Comparison of ENCODE assay signal across 10 cellular contexts in genomic region chr16:1708083-1708767, GRCh38. TPM values are rescaled to one million over a fixed set of nuclear protein-coding genes. Genes with fewer than 3 reads are reported as not detected.
DNase-seq lines count a peak whose midpoint lies in the region; ATAC-seq, FAIRE-seq and TF ChIP-seq lines count a peak whose summit lies in the region.
"Had no signal": no experiment of that assay in that cellular context is flagged by ENCODE, and none has a peak within 500 bp of the region (broad histone marks: within the 10 kb centered on the region; RNA-seq: fewer than 3 reads in every experiment).

No MANE protein-coding gene starts in this region.

- H2AFZ ChIP-seq in Loucy (ENCODE audit: low read length) (no peak overlapping the region), mammary epithelial cell (ENCODE audit: low read depth, low read length) (no peak overlapping the region)

- no peak for TF ChIP-seq CTCF in Loucy (conservative IDR thresholded peaks at IDR 0.05; ENCODE audit: low read length)
- no peak for TF ChIP-seq CTCF in mammary epithelial cell (conservative IDR thresholded peaks at IDR 0.05 in 1 of 2, IDR thresholded peaks at IDR 0.05 in 1 of 2; ENCODE audit: extremely low read depth in 1 of 2, insufficient read depth in 1 of 2, low read depth in 1 of 2, low read length in 2 of 2)
- no peak for TF ChIP-seq CTCF in nephron (IDR thresholded peaks at IDR 0.05; ENCODE audit: unreplicated experiment in 3 of 3)
- TF ChIP-seq CTCF in pancreas (IDR thresholded peaks at IDR 0.05): no peak

- dilution Hi-C loops in mammary epithelial cell (cut with HindIII; ENCODE audit: low sequenced_read_pairs): no loop called here

- peak overlapping the region; percentile 92 to 96 (median 94) for H3K4me3 Mint-ChIP-seq in nephron

- no peaks in the 10 kb centered on the region for H3F3A ChIP-seq in Loucy (ENCODE audit: low read depth)

- H3K9me2 ChIP-seq in Loucy (replicated peaks; ENCODE audit: low read depth, low read length): no peaks in the 10 kb centered on the region

- H3K79me2 ChIP-seq in Loucy (ENCODE audit: insufficient read depth, low read length): peaks cover 40% of the 10 kb centered on the region
- H3K79me2 ChIP-seq in mammary epithelial cell (ENCODE audit: insufficient read depth, low read length): peaks cover 70% of the 10 kb centered on the region

- peaks cover 25% of the 10 kb centered on the region for H3K4me1 Mint-ChIP-seq in nephron

- in situ Hi-C loops in mammary epithelial cell (cut with MboI; ENCODE audit: low sequenced_read_pairs in 2 of 2): loop anchor here in 1 of 2 donors (10.0 kb wide), 1 partner anchor 93 kb away; the partner anchor contains the start of genes CRAMP1 and IFT140

- 90% methylated on average over 17 of the region's 18 CpGs for WGBS in mammary epithelial cell (ENCODE audit: low coverage, missing lambda C conversion rate)
- WGBS in pancreas, 2 donors: 74 to 82% methylated on average over 18 of the region's 18 CpGs

- peak overlapping the region; percentile 97; the same call in 1 of the 2 replicates for H3K4me3 ChIP-seq in BLaER1
- peak overlapping the region; percentile 86 for H3K4me3 ChIP-seq in Loucy (ENCODE audit: low read length, poor library complexity, severe bottlenecking)
- H3K4me3 ChIP-seq in mammary epithelial cell (replicated peaks in 1 of 3; ENCODE audit: insufficient read depth in 1 of 3, low read depth in 2 of 3, low read length in 3 of 3): no peak overlapping the region
- peak overlapping the region in 1 of 4 donors; percentile 83 for H3K4me3 ChIP-seq in pancreas

- no peaks in the 10 kb centered on the region for H3K36me3 Mint-ChIP-seq in nephron (ENCODE audit: low read depth)

- H3K27me3 Mint-ChIP-seq in nephron (ENCODE audit: low read depth): no peaks in the 10 kb centered on the region

- BruUV-seq in mammary epithelial cell (replicated peaks; lab: Mats Ljungman, UMichigan): no TSS peak

- peak overlapping the region; percentile 78 to 92 (median 86) for H3K27ac Mint-ChIP-seq in nephron

- H3K27me3 ChIP-seq in BLaER1 (no peaks in the 10 kb centered on the region), Loucy (ENCODE audit: insufficient read depth, low read length, poor library complexity, severe bottlenecking) (no peaks in the 10 kb centered on the region), mammary epithelial cell (ENCODE audit: insufficient read depth, low read length) (no peaks in the 10 kb centered on the region), pancreas (no peaks in the 10 kb centered on the region)

- CTCF ChIA-PET in mammary epithelial cell (lab: Charles Lee; ENCODE audit: low non-redundant PET): no interaction called here

- peak overlapping the region; percentile 96; the same call in 1 of the 2 replicates for H3K9ac ChIP-seq in BLaER1
- peak overlapping the region; percentile 81 for H3K9ac ChIP-seq in Loucy (ENCODE audit: low read depth, low read length, poor library complexity, severe bottlenecking)
- no peak overlapping the region for H3K9ac ChIP-seq in mammary epithelial cell (ENCODE audit: insufficient read depth, low read length)

- H4K20me1 ChIP-seq in BLaER1 (peaks cover 65% of the 10 kb centered on the region), Loucy (ENCODE audit: insufficient read depth, low read length, poor library complexity, severe bottlenecking) (peaks cover 16% of the 10 kb centered on the region), mammary epithelial cell (ENCODE audit: insufficient read depth, low read length) (no peaks in the 10 kb centered on the region)

- peak overlapping the region; percentile 94 for H3K4me2 ChIP-seq in BLaER1
- peak overlapping the region; percentile 93 for H3K4me2 ChIP-seq in Loucy (ENCODE audit: low read depth, low read length, poor library complexity, severe bottlenecking)
- H3K4me2 ChIP-seq in mammary epithelial cell (ENCODE audit: insufficient read depth, low read depth, low read length): peak overlapping the region; percentile 89

- H3K9me3 ChIP-seq in BLaER1 (no peaks in the 10 kb centered on the region), Loucy (ENCODE audit: insufficient read depth, low read depth, low read length) (no peaks in the 10 kb centered on the region), mammary epithelial cell (replicated peaks; ENCODE audit: insufficient read depth, low read length) (no peaks in the 10 kb centered on the region), pancreas (no peaks in the 10 kb centered on the region)

- no peak for FAIRE-seq in pancreas (lab: Jason Lieb, UNC)

- H3K4me1 ChIP-seq in BLaER1: peaks cover 70% of the 10 kb centered on the region
- H3K4me1 ChIP-seq in Loucy (ENCODE audit: insufficient read depth, low read length, poor library complexity, severe bottlenecking): no peaks in the 10 kb centered on the region
- H3K4me1 ChIP-seq in mammary epithelial cell (ENCODE audit: insufficient read depth, low read length): peaks cover 11% of the 10 kb centered on the region
- H3K4me1 ChIP-seq in pancreas: peaks cover 0 to 12% (median 7%) of the 10 kb centered on the region in 3 donors

- H3K9me3 Mint-ChIP-seq in nephron: no peaks in the 10 kb centered on the region

- no peak for ATAC-seq in pancreas
- no peak for ATAC-seq in HG03565 (IDR thresholded peaks at IDR 0.05; ENCODE audit: unreplicated experiment)

- H3K27ac ChIP-seq in BLaER1: no peak overlapping the region
- no peak overlapping the region for H3K27ac ChIP-seq in mammary epithelial cell (ENCODE audit: insufficient read depth, low read depth, low read length)
- H3K27ac ChIP-seq in pancreas: peak overlapping the region in 1 of 4 donors; percentile 22

- DNase-seq in mammary epithelial cell: no peak
- DNase-seq in HCEC 1CT: no peak
- no peak for DNase-seq in pancreas
- no peak for DNase-seq in kidney tubule cell (ENCODE audit: low spot score)
- DNase-seq: NCI-H1436, T-helper 9 cell had no signal

- intact Hi-C loops in mammary epithelial cell (cut with micrococcal nuclease) (loop anchor here (5.0 kb wide), 2 partner anchors 96 to 346 kb away; partner anchors contain the start of genes CRAMP1 and IFT140), pancreas (cut with DNase I) (no loop called here)

- H3K36me3 ChIP-seq in BLaER1 (peaks cover 49% of the 10 kb centered on the region), Loucy (ENCODE audit: insufficient read depth, low read length) (no peaks in the 10 kb centered on the region), mammary epithelial cell (ENCODE audit: insufficient read depth, low read length) (no peaks in the 10 kb centered on the region), pancreas (no peaks in the 10 kb centered on the region)

RNA-seq across cellular contexts. Expression of gene MAPK8IP3, which starts 2.2 kb away (rescaled TPM):
- 10 to 100 TPM; 45.2 to 51.2 TPM for total RNA-seq in mammary epithelial cell
- 11.5 TPM for polyA plus RNA-seq in mammary epithelial cell
- polyA minus RNA-seq in mammary epithelial cell: 43.1 TPM
- total RNA-seq in pancreas: 10 to 100 TPM; 25.5 to 51.8 (median 40.1) TPM
- polyA plus RNA-seq in pancreas: 100 to 1,000 TPM in 1 of 2 donors, 10 to 100 TPM in 1; 94.9 to 244 TPM

RNA-seq across cellular contexts. Expression of gene JPT2, which starts 30.1 kb away (rescaled TPM):
- 100 to 1,000 TPM in 1 of 2 donors, 10 to 100 TPM in 1; 53.0 to 117 TPM for total RNA-seq in mammary epithelial cell
- 104 TPM for polyA plus RNA-seq in mammary epithelial cell
- polyA minus RNA-seq in mammary epithelial cell: 177 TPM
- 10 to 100 TPM; 21.7 to 49.3 (median 32.4) TPM for total RNA-seq in pancreas
- polyA plus RNA-seq in pancreas: 10 to 100 TPM; 13.5 to 22.2 TPM

Comparison
In these comparisons a context has a peak if more than half of its experiments do, and no peak if none do; other contexts are left out.
1. H3K4me3 ChIP-seq: peak in BLaER1 (single experiment) and Loucy (single experiment); none in mammary epithelial cell (0 of 3).
2. Peak in every context shown above with its lines, with median percentiles within 50 percentile points of each other: H3K4me2 ChIP-seq.